Comparison of ENCODE assay signal across 20 cellular contexts in genomic region chrX:16310326-16310725, GRCh38.
DNase-seq lines count a peak whose midpoint lies in the region; ATAC-seq, FAIRE-seq and TF ChIP-seq lines count a peak whose summit lies in the region.
"Had no signal": no experiment of that assay in that cellular context is flagged by ENCODE, and none has a peak within 500 bp of the region (broad histone marks: within the 10 kb centered on the region; RNA-seq: fewer than 3 reads in every experiment).

No MANE protein-coding gene starts in this region.

- intact Hi-C loops in kidney (cut with DNase I) (no loop called here), mucosa of descending colon (cut with DNase I, micrococcal nuclease) (no loop called here), adrenal gland (cut with DNase I) (no loop called here)

- H3K4me1 Mint-ChIP-seq in natural killer cell treated with Interleukin-12 subunit alpha and Interleukin-12 subunit beta and Interleukin-15 and Interleukin-18, amount 100 ng/mL, for 72 hours (ENCODE audit: low read depth in 2 of 2): no peaks in the 10 kb centered on the region
- H3K4me1 Mint-ChIP-seq: CD4-positive, alpha-beta memory T cell had no signal

- DNase-seq in DMS53 treated with DMSO at 0.1 percent for 48 hours (lab: John Stamatoyannopoulos, UW; ENCODE audit: unreplicated experiment): peak; percentile 2
- DNase-seq in kidney: no peak
- DNase-seq in mucosa of descending colon: no peak
- no peak for DNase-seq in adrenal gland
- DNase-seq in NCI-H146 (lab: John Stamatoyannopoulos, UW): no peak
- DNase-seq in COLO829 (ENCODE audit: low spot score): no peak
- no peak for DNase-seq in natural killer cell treated with Interleukin-12 subunit alpha and Interleukin-12 subunit beta and Interleukin-15 and Interleukin-18, amount 100 ng/mL, for 72 hours (ENCODE audit: low spot score)
- DNase-seq: C1 segment of cervical spinal cord; CD4-positive, alpha-beta memory T cell; MM.1S; NCI-H1694; NCI-H2029 treated with DMSO at 0.1 percent for 48 hours; NCI-H526 treated with DMSO at 0.1 percent for 48 hours; Right ventricle myocardium superior; RPMI8226 had no signal

- no peak overlapping the region for H3K9ac ChIP-seq in kidney (ENCODE audit: low read length in 2 of 2)
- H3K9ac ChIP-seq: KMS-11 had no signal

- H3K27ac ChIP-seq in kidney (ENCODE audit: low read depth in 2 of 2, low read length in 2 of 2) (no peak overlapping the region), adrenal gland (no peak overlapping the region)
- H3K27ac ChIP-seq: KMS-11, SJSA1 had no signal

- H3K36me3 Mint-ChIP-seq in natural killer cell treated with Interleukin-12 subunit alpha and Interleukin-12 subunit beta and Interleukin-15 and Interleukin-18, amount 100 ng/mL, for 72 hours: no peaks in the 10 kb centered on the region
- H3K36me3 Mint-ChIP-seq: CD4-positive, alpha-beta memory T cell had no signal

- no peak overlapping the region for H3K4me3 Mint-ChIP-seq in natural killer cell treated with Interleukin-12 subunit alpha and Interleukin-12 subunit beta and Interleukin-15 and Interleukin-18, amount 100 ng/mL, for 72 hours
- H3K4me3 Mint-ChIP-seq: IgD-negative memory B cell had no signal

- TF ChIP-seq CTCF in kidney (IDR thresholded peaks at IDR 0.05; ENCODE audit: borderline replicate concordance, extremely low read depth, insufficient read depth) (no peak), mucosa of descending colon (IDR thresholded peaks at IDR 0.05) (no peak), adrenal gland (IDR thresholded peaks at IDR 0.05) (no peak)

- TF ChIP-seq POLR2A in adrenal gland (IDR thresholded peaks at IDR 0.05): no peak

- H3K9me3 Mint-ChIP-seq in natural killer cell treated with Interleukin-12 subunit alpha and Interleukin-12 subunit beta and Interleukin-15 and Interleukin-18, amount 100 ng/mL, for 72 hours: no peaks in the 10 kb centered on the region

- H3K27me3 ChIP-seq in adrenal gland: peaks cover 13% of the 10 kb centered on the region
- H3K27me3 ChIP-seq: SJSA1 had no signal

- H3K36me3 ChIP-seq in kidney (ENCODE audit: control insufficient read depth in 1 of 2, insufficient read depth in 2 of 2, low read length in 2 of 2) (no peaks in the 10 kb centered on the region), mucosa of descending colon (ENCODE audit: low read depth) (no peaks in the 10 kb centered on the region), adrenal gland (replicated peaks in 1 of 2) (no peaks in the 10 kb centered on the region)
- H3K36me3 ChIP-seq: SJSA1 had no signal

- H3K4me1 ChIP-seq in kidney (ENCODE audit: control insufficient read depth in 1 of 2, insufficient read depth in 1 of 2, low read depth in 1 of 2, low read length in 2 of 2) (no peaks in the 10 kb centered on the region), mucosa of descending colon (ENCODE audit: low read depth) (no peaks in the 10 kb centered on the region), adrenal gland (replicated peaks in 1 of 2) (no peaks in the 10 kb centered on the region)
- H3K4me1 ChIP-seq: Caco-2, SJSA1 had no signal

- peak; percentile 21 for ATAC-seq in mucosa of descending colon
- no peak for ATAC-seq in natural killer cell treated with Interleukin-12 subunit alpha and Interleukin-12 subunit beta and Interleukin-15 and Interleukin-18, amount 100 ng/mL, for 72 hours

- H3K9me3 ChIP-seq in kidney (ENCODE audit: control insufficient read depth in 1 of 2, low read length in 2 of 2) (no peaks in the 10 kb centered on the region), mucosa of descending colon (no peaks in the 10 kb centered on the region), adrenal gland (replicated peaks in 1 of 3) (no peaks in the 10 kb centered on the region)
- H3K9me3 ChIP-seq: Caco-2, SJSA1 had no signal

- H3K27me3 Mint-ChIP-seq in natural killer cell treated with Interleukin-12 subunit alpha and Interleukin-12 subunit beta and Interleukin-15 and Interleukin-18, amount 100 ng/mL, for 72 hours: peaks cover 8 to 18% of the 10 kb centered on the region in 2 donors

- no peak overlapping the region for H3K27ac Mint-ChIP-seq in natural killer cell treated with Interleukin-12 subunit alpha and Interleukin-12 subunit beta and Interleukin-15 and Interleukin-18, amount 100 ng/mL, for 72 hours
- H3K27ac Mint-ChIP-seq: CD4-positive, alpha-beta memory T cell; IgD-negative memory B cell had no signal

- WGBS in adrenal gland, 4 donors: 17 to 47% (median 36%) methylated on average over 1 of the region's 1 CpG

- FAIRE-seq in kidney (lab: Jason Lieb, UNC): peak; percentile 94
- FAIRE-seq: H54 had no signal

- H3K4me3 ChIP-seq in kidney (ENCODE audit: low read length in 2 of 2) (no peak overlapping the region), mucosa of descending colon (no peak overlapping the region), adrenal gland (no peak overlapping the region)
- H3K4me3 ChIP-seq: SJSA1 had no signal
